8 cellular contexts compared by ENCODE assay signal in genomic region chrX:130975947-130976346, GRCh38.
DNase-seq lines count a peak whose midpoint lies in the region; TF ChIP-seq lines count a peak whose summit lies in the region.

No MANE protein-coding gene starts in this region.

- no peak overlapping the region for H3K27ac Mint-ChIP-seq in activated CD4-positive, alpha-beta T cell treated with anti-CD3 and anti-CD28 coated beads, Interleukin-2, amount 10 ng/mL, durations not matched to agents 7 days and 5 days

- H3K9me3 Mint-ChIP-seq in activated CD4-positive, alpha-beta T cell treated with anti-CD3 and anti-CD28 coated beads, Interleukin-2, amount 10 ng/mL, durations not matched to agents 7 days and 5 days = no peaks in the 10 kb centered on the region

- no peaks in the 10 kb centered on the region for H3K36me3 Mint-ChIP-seq in activated CD4-positive, alpha-beta T cell treated with anti-CD3 and anti-CD28 coated beads, Interleukin-2, amount 10 ng/mL, durations not matched to agents 7 days and 5 days (ENCODE audit: low read depth)

- POLR2A ChIA-PET in HEK293T (lab: Yijun Ruan, JAX) = no interaction called here
- POLR2A ChIA-PET in activated CD4-positive, alpha-beta T cell treated with anti-CD3 and anti-CD28 coated beads, Interleukin-2, amount 10 ng/mL, durations not matched to agents 7 days and 5 days (lab: Charles Lee) = no interaction called here

- no peaks in the 10 kb centered on the region for H3K27me3 Mint-ChIP-seq in activated CD4-positive, alpha-beta T cell treated with anti-CD3 and anti-CD28 coated beads, Interleukin-2, amount 10 ng/mL, durations not matched to agents 7 days and 5 days

- no peaks in the 10 kb centered on the region for H3K4me1 Mint-ChIP-seq in activated CD4-positive, alpha-beta T cell treated with anti-CD3 and anti-CD28 coated beads, Interleukin-2, amount 10 ng/mL, durations not matched to agents 7 days and 5 days

- H3K4me3 Mint-ChIP-seq in activated CD4-positive, alpha-beta T cell treated with anti-CD3 and anti-CD28 coated beads, Interleukin-2, amount 10 ng/mL, durations not matched to agents 7 days and 5 days = no peak overlapping the region

- peak in 2 of 3 donors; percentile 2 to 33 for DNase-seq in stimulated activated CD4-positive, alpha-beta T cell treated with anti-CD3 and anti-CD28 coated beads, Interleukin-12 subunit alpha, Interleukin-12 subunit beta, amount 100 ng/mL, for 48 hours (ENCODE audit: low read depth in 2 of 3, low spot score in 1 of 3)
- no peak for DNase-seq in stimulated activated CD4-positive, alpha-beta T cell treated with anti-CD3 and anti-CD28 coated beads, Interleukin-4, amount 100 ng/mL, for 4 hours
- DNase-seq in HEK293T (ENCODE audit: extremely low spot score) (peak; percentile 72), NCI-H2081 (lab: John Stamatoyannopoulos, UW) (peak; percentile 46 to 71), globus pallidus (ENCODE audit: low spot score) (peak; percentile 26)
- DNase-seq in activated CD4-positive, alpha-beta T cell treated with anti-CD3 and anti-CD28 coated beads, Interleukin-2, amount 10 ng/mL, durations not matched to agents 7 days and 5 days = peak; percentile 35
- peak; percentile 2 for DNase-seq in stimulated activated CD4-positive, alpha-beta T cell treated with anti-CD3 and anti-CD28 coated beads, Interleukin-1b, Interleukin-23, amount 100 ng/mL, for 48 hours
- DNase-seq in activated CD8-positive, alpha-beta memory T cell treated with anti-CD3 and anti-CD28 coated beads, Interleukin-2, amount 50 U/mL, for 4 hours = no peak

- CTCF ChIA-PET in HEK293T (lab: Yijun Ruan, JAX) = interaction anchor here (1.9 kb wide), 1 partner anchor 701 kb away, joined by 7 read pairs; no protein-coding TSS in a partner anchor
- CTCF ChIA-PET in activated CD4-positive, alpha-beta T cell treated with anti-CD3 and anti-CD28 coated beads, Interleukin-2, amount 10 ng/mL, durations not matched to agents 7 days and 5 days (lab: Charles Lee) = no interaction called here

TF ChIP-seq in HEK293T, 16 proteins besides CTCF, POLR2A, EP300 and RAD21:
- TF ChIP-seq ZNF384 (IDR thresholded peaks at IDR 0.05) = peak; percentile 47
- TF ChIP-seq L3MBTL2 (conservative IDR thresholded peaks at IDR 0.05) = peak; percentile 51
- no peak for TF ChIP-seq FOXK2 (IDR thresholded peaks at IDR 0.05)
- no peak for TF ChIP-seq NFRKB (IDR thresholded peaks at IDR 0.05)
- no peak for TF ChIP-seq FOXA1 (IDR thresholded peaks at IDR 0.05)
- peak; percentile 9; the same call in 1 of the 2 replicates for TF ChIP-seq ELF4 (IDR thresholded peaks at IDR 0.05)
- TF ChIP-seq SUZ12 (IDR thresholded peaks at IDR 0.05) = no peak

Comparison
In these comparisons a context has a peak if more than half of its experiments do, and no peak if none do; other contexts are left out.
1. DNase-seq: peak in stimulated activated CD4-positive, alpha-beta T cell treated with anti-CD3 and anti-CD28 coated beads, Interleukin-12 subunit alpha, Interleukin-12 subunit beta, amount 100 ng/mL, for 48 hours (2 of 3), HEK293T (single experiment), NCI-H2081 (2 of 2), activated CD4-positive, alpha-beta T cell treated with anti-CD3 and anti-CD28 coated beads, Interleukin-2, amount 10 ng/mL, durations not matched to agents 7 days and 5 days (single experiment), globus pallidus (single experiment) and stimulated activated CD4-positive, alpha-beta T cell treated with anti-CD3 and anti-CD28 coated beads, Interleukin-1b, Interleukin-23, amount 100 ng/mL, for 48 hours (single experiment); none in stimulated activated CD4-positive, alpha-beta T cell treated with anti-CD3 and anti-CD28 coated beads, Interleukin-4, amount 100 ng/mL, for 4 hours (0 of 2) and activated CD8-positive, alpha-beta memory T cell treated with anti-CD3 and anti-CD28 coated beads, Interleukin-2, amount 50 U/mL, for 4 hours (single experiment).